Comparison of ENCODE assay signal across 14 cellular contexts in the genomic region with DNA sequence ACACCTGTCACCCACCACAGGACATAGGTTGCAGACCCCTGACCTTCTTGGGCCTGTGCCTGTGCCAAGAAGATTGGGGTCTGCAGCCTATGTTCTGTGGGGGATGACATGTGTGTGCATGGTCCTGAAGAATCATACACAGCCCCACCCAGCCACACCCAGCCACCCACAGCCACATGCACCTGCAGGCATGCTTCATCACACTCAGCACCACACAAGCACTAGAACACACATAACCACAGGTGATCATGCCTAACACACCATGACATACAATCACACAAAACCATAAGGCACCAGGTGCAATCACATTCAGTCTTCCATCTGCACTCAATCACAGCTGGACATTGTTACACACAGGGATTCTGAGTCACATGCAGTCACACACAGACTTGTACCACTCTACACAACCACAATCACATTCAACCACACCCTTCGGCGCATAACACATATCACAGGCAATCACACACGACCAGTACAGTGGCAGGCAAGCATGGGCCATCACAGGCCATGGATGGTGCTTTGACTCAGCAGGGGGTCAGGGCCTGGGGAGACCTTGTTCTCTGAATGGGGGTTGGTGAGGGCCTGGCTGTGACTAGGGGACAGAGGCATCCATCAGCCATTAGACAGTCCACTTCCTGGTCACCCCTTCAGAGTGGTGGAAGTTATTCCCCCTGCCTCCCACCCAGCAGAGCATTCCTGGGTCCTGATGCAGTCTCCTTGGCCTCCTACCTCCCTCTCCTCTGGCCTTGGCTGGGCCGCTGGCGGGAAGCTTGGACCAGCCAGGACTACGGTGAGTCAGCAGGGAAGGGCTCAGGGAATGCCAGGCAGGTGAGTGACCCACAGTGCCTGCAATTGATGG. TPM values are rescaled to one million over a fixed set of nuclear protein-coding genes. Genes with fewer than 3 reads are reported as not detected.
DNase-seq lines count a peak whose midpoint lies in the region; ATAC-seq, FAIRE-seq and TF ChIP-seq lines count a peak whose summit lies in the region.
"Had no signal": no experiment of that assay in that cellular context is flagged by ENCODE, and none has a peak within 500 bp of the region (broad histone marks: within the 10 kb centered on the region; RNA-seq: fewer than 3 reads in every experiment).

No MANE protein-coding gene starts in this region.

- peaks cover 36% of the 10 kb centered on the region for H3K4me1 ChIP-seq in CD8-positive, alpha-beta memory T cell (ENCODE audit: insufficient read depth, low read length)
- peaks cover 0 to 31% of the 10 kb centered on the region in 2 donors for H3K4me1 ChIP-seq in left lung
- H3K4me1 ChIP-seq: BE2C had no signal

- peak; percentile 98 for FAIRE-seq in urothelium cell line (lab: Jason Lieb, UNC)
- FAIRE-seq: islet of Langerhans had no signal

- ATAC-seq in activated naive CD8-positive, alpha-beta T cell treated with anti-CD3 and anti-CD28 coated beads, Interleukin-2, amount 10 ng/mL, durations not matched to agents 7 days and 5 days (ENCODE audit: low read depth), result no peak
- ATAC-seq in left lung, result no peak

- H3K9me3 ChIP-seq in CD8-positive, alpha-beta memory T cell (ENCODE audit: low read length), result no peaks in the 10 kb centered on the region
- H3K9me3 ChIP-seq in left lung, result no peaks in the 10 kb centered on the region
- H3K9me3 ChIP-seq: BE2C, esophagus squamous epithelium had no signal

- no peak overlapping the region for H3K27ac ChIP-seq in CD8-positive, alpha-beta memory T cell (ENCODE audit: low read depth, low read length)
- H3K27ac ChIP-seq in left lung, result no peak overlapping the region

- H3K4me3 ChIP-seq in kidney epithelial cell (ENCODE audit: low read depth, low read length) (no peak overlapping the region), left lung (no peak overlapping the region)
- no peak overlapping the region for H3K4me3 ChIP-seq in CD8-positive, alpha-beta memory T cell (ENCODE audit: low read length)
- H3K4me3 ChIP-seq: esophagus squamous epithelium had no signal

- TF ChIP-seq CTCF in kidney epithelial cell (IDR thresholded peaks at IDR 0.05; ENCODE audit: insufficient read depth, low read length, poor library complexity, severe bottlenecking) (no peak), left lung (IDR thresholded peaks at IDR 0.05) (no peak)

- H3K36me3 ChIP-seq in kidney epithelial cell (ENCODE audit: control insufficient read depth, insufficient read depth, low read length), result no peaks in the 10 kb centered on the region
- H3K36me3 ChIP-seq in CD8-positive, alpha-beta memory T cell (ENCODE audit: insufficient read depth, low read length), result no peaks in the 10 kb centered on the region
- H3K36me3 ChIP-seq in left lung, result no peaks in the 10 kb centered on the region
- H3K36me3 ChIP-seq: BE2C, esophagus squamous epithelium had no signal

- CTCF ChIA-PET in CD8-positive, alpha-beta memory T cell (lab: Charles Lee), result interaction anchor here (1.4 to 3.9 kb wide), 2 partner anchors 17 to 137 kb away, joined by 3 to 17 read pairs; no protein-coding TSS in a partner anchor

- intact Hi-C loops in left lung (cut with DNase I), result no loop called here

- H3K27ac Mint-ChIP-seq in activated naive CD8-positive, alpha-beta T cell treated with anti-CD3 and anti-CD28 coated beads, Interleukin-2, amount 10 ng/mL, durations not matched to agents 7 days and 5 days, result peak overlapping the region; percentile 1
- no peak overlapping the region for H3K27ac Mint-ChIP-seq in activated naive CD8-positive, alpha-beta T cell treated with anti-CD3 and anti-CD28 coated beads for 36 hours
- H3K27ac Mint-ChIP-seq in T-helper 2 cell treated with Interferon-gamma antibody and Interleukin-4, amounts not matched to agents 5 μg/mL and 100 μg/mL, for 36 hours, result peak overlapping the region; percentile 71
- peak overlapping the region in 2 of 8 donors; percentile 6 to 82 for H3K27ac Mint-ChIP-seq in CD8-positive, alpha-beta memory T cell

- POLR2A ChIA-PET in activated naive CD8-positive, alpha-beta T cell treated with anti-CD3 and anti-CD28 coated beads, Interleukin-2, amount 10 ng/mL, durations not matched to agents 7 days and 5 days (lab: Charles Lee), result interaction anchor here (0.9 kb wide), 1 partner anchor 17 kb away, joined by 3 read pairs; no protein-coding TSS in a partner anchor
- POLR2A ChIA-PET in CD8-positive, alpha-beta memory T cell (lab: Charles Lee), result no interaction called here

- peak; percentile 25 for DNase-seq in activated naive CD8-positive, alpha-beta T cell treated with anti-CD3 and anti-CD28 coated beads, Interleukin-2, amount 10 ng/mL, durations not matched to agents 7 days and 5 days
- DNase-seq in activated naive CD8-positive, alpha-beta T cell treated with anti-CD3 and anti-CD28 coated beads for 36 hours, result no peak
- DNase-seq in T-helper 2 cell treated with Interferon-gamma antibody and Interleukin-4, amounts not matched to agents 5 μg/mL and 100 μg/mL, for 36 hours (ENCODE audit: low spot score), result no peak
- DNase-seq in kidney epithelial cell (ENCODE audit: low read depth) (peak; percentile 49), urothelium cell line (ENCODE audit: low spot score) (peak; percentile 77), left lung (no peak), COLO829 (ENCODE audit: low spot score) (no peak)
- no peak for DNase-seq in CD8-positive, alpha-beta memory T cell
- DNase-seq: BE2C, esophagus squamous epithelium, NCI-H187 treated with DMSO at 0.1 percent for 48 hours had no signal

- peaks cover 4% of the 10 kb centered on the region for H3K36me3 Mint-ChIP-seq in activated naive CD8-positive, alpha-beta T cell treated with anti-CD3 and anti-CD28 coated beads, Interleukin-2, amount 10 ng/mL, durations not matched to agents 7 days and 5 days
- no peaks in the 10 kb centered on the region for H3K36me3 Mint-ChIP-seq in activated naive CD8-positive, alpha-beta T cell treated with anti-CD3 and anti-CD28 coated beads for 36 hours
- H3K36me3 Mint-ChIP-seq in T-helper 2 cell treated with Interferon-gamma antibody and Interleukin-4, amounts not matched to agents 5 μg/mL and 100 μg/mL, for 36 hours (ENCODE audit: low read depth), result no peaks in the 10 kb centered on the region
- H3K36me3 Mint-ChIP-seq in CD8-positive, alpha-beta memory T cell, result peaks cover 0 to 2% (median 0%) of the 10 kb centered on the region in 3 donors

- H3K4me1 Mint-ChIP-seq in activated naive CD8-positive, alpha-beta T cell treated with anti-CD3 and anti-CD28 coated beads, Interleukin-2, amount 10 ng/mL, durations not matched to agents 7 days and 5 days, result peaks cover 39% of the 10 kb centered on the region
- H3K4me1 Mint-ChIP-seq in activated naive CD8-positive, alpha-beta T cell treated with anti-CD3 and anti-CD28 coated beads for 36 hours, result peaks cover 17% of the 10 kb centered on the region
- H3K4me1 Mint-ChIP-seq in T-helper 2 cell treated with Interferon-gamma antibody and Interleukin-4, amounts not matched to agents 5 μg/mL and 100 μg/mL, for 36 hours (ENCODE audit: low read depth), result peaks cover 45% of the 10 kb centered on the region
- H3K4me1 Mint-ChIP-seq in CD8-positive, alpha-beta memory T cell, result peaks cover 20 to 30% (median 25%) of the 10 kb centered on the region in 3 donors

- H3K27me3 ChIP-seq in kidney epithelial cell (ENCODE audit: control insufficient read depth, insufficient read depth, low read length) (no peaks in the 10 kb centered on the region), left lung (no peaks in the 10 kb centered on the region)
- H3K27me3 ChIP-seq in CD8-positive, alpha-beta memory T cell (ENCODE audit: insufficient read depth, low read length, poor library complexity, severe bottlenecking), result no peaks in the 10 kb centered on the region
- H3K27me3 ChIP-seq: BE2C, esophagus squamous epithelium had no signal

- peaks cover under 1% of the 10 kb centered on the region for H3K27me3 Mint-ChIP-seq in activated naive CD8-positive, alpha-beta T cell treated with anti-CD3 and anti-CD28 coated beads, Interleukin-2, amount 10 ng/mL, durations not matched to agents 7 days and 5 days
- H3K27me3 Mint-ChIP-seq in activated naive CD8-positive, alpha-beta T cell treated with anti-CD3 and anti-CD28 coated beads for 36 hours, result no peaks in the 10 kb centered on the region
- H3K27me3 Mint-ChIP-seq in T-helper 2 cell treated with Interferon-gamma antibody and Interleukin-4, amounts not matched to agents 5 μg/mL and 100 μg/mL, for 36 hours (ENCODE audit: low read depth), result no peaks in the 10 kb centered on the region
- peaks cover 3 to 9% of the 10 kb centered on the region in 2 donors for H3K27me3 Mint-ChIP-seq in CD8-positive, alpha-beta memory T cell

- H3K4me3 Mint-ChIP-seq in activated naive CD8-positive, alpha-beta T cell treated with anti-CD3 and anti-CD28 coated beads, Interleukin-2, amount 10 ng/mL, durations not matched to agents 7 days and 5 days, result no peak overlapping the region
- H3K4me3 Mint-ChIP-seq in activated naive CD8-positive, alpha-beta T cell treated with anti-CD3 and anti-CD28 coated beads for 36 hours, result no peak overlapping the region
- no peak overlapping the region for H3K4me3 Mint-ChIP-seq in T-helper 2 cell treated with Interferon-gamma antibody and Interleukin-4, amounts not matched to agents 5 μg/mL and 100 μg/mL, for 36 hours
- H3K4me3 Mint-ChIP-seq in CD8-positive, alpha-beta memory T cell, result no peak overlapping the region

- H3K9me3 Mint-ChIP-seq in activated naive CD8-positive, alpha-beta T cell treated with anti-CD3 and anti-CD28 coated beads, Interleukin-2, amount 10 ng/mL, durations not matched to agents 7 days and 5 days, result no peaks in the 10 kb centered on the region
- H3K9me3 Mint-ChIP-seq in activated naive CD8-positive, alpha-beta T cell treated with anti-CD3 and anti-CD28 coated beads for 36 hours, result no peaks in the 10 kb centered on the region
- no peaks in the 10 kb centered on the region for H3K9me3 Mint-ChIP-seq in T-helper 2 cell treated with Interferon-gamma antibody and Interleukin-4, amounts not matched to agents 5 μg/mL and 100 μg/mL, for 36 hours
- H3K9me3 Mint-ChIP-seq in CD8-positive, alpha-beta memory T cell, result peaks cover 0 to 2% (median 0%) of the 10 kb centered on the region in 5 donors

RNA-seq across cellular contexts. Expression of gene EPS8L3, which starts 44.3 kb away (rescaled TPM):
- not detected for total RNA-seq in activated naive CD8-positive, alpha-beta T cell treated with anti-CD3 and anti-CD28 coated beads, Interleukin-2, amount 10 ng/mL, durations not matched to agents 7 days and 5 days
- total RNA-seq in activated naive CD8-positive, alpha-beta T cell treated with anti-CD3 and anti-CD28 coated beads for 36 hours, result not detected
- total RNA-seq in kidney epithelial cell (0.04 and 0.55 TPM in 2 replicates), left lung (not detected)
- not detected for total RNA-seq in CD8-positive, alpha-beta memory T cell
- polyA plus RNA-seq in CD8-positive, alpha-beta memory T cell, result not detected
- total RNA-seq: cardiac septum; T-helper 2 cell treated with Interferon-gamma antibody and Interleukin-4, amounts not matched to agents 100 ng/mL and 5 ng/mL, for 36 hours had no signal

Comparison
In these comparisons a context has a peak if more than half of its experiments do, and no peak if none do; other contexts are left out.
1. DNase-seq: peak in activated naive CD8-positive, alpha-beta T cell treated with anti-CD3 and anti-CD28 coated beads, Interleukin-2, amount 10 ng/mL, durations not matched to agents 7 days and 5 days (single experiment), kidney epithelial cell (single experiment) and urothelium cell line (single experiment); none in activated naive CD8-positive, alpha-beta T cell treated with anti-CD3 and anti-CD28 coated beads for 36 hours (single experiment), T-helper 2 cell treated with Interferon-gamma antibody and Interleukin-4, amounts not matched to agents 5 μg/mL and 100 μg/mL, for 36 hours (single experiment), CD8-positive, alpha-beta memory T cell (0 of 5), left lung (0 of 2) and COLO829 (single experiment).